Comparison of ENCODE assay signal across 21 cellular contexts in the genomic region with DNA sequence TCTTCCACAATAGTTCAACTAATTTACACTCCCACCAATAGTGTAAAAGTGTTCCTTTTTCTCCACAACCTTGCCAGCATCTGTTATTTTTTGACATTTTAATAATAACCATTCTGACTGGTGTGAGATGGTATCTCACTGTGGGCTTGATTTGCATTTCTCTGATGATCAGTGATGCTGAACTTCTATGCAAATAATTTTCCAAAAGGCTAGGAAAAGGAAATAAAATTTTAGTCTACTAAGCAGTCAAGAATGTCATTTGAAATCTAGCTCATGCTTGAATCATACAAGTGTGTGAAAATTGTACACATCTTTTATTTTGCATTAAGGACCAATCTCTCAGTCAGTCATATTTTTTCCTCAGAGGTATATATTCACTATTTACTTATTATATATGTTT.
"Had no signal": no experiment of that assay in that cellular context is flagged by ENCODE, and none has a peak within 500 bp of the region (broad histone marks: within the 10 kb centered on the region; RNA-seq: fewer than 3 reads in every experiment).

No MANE protein-coding gene starts in this region.

- H3K4me3 ChIP-seq: gastrocnemius medialis, mucosa of descending colon, skin epidermis, tibial nerve, uterus had no signal

- H3K9me3 Mint-ChIP-seq: activated CD4-positive, alpha-beta memory T cell treated with anti-CD3 and anti-CD28 coated beads for 36 hours; activated naive CD4-positive, alpha-beta T cell treated with anti-CD3 and anti-CD28 coated beads for 36 hours; activated naive CD8-positive, alpha-beta T cell treated with anti-CD3 and anti-CD28 coated beads, Interleukin-2, amount 50 U/mL, for 24 hours; naive thymus-derived CD8-positive, alpha-beta T cell had no signal

- H3K27ac Mint-ChIP-seq: activated CD4-positive, alpha-beta memory T cell treated with anti-CD3 and anti-CD28 coated beads for 36 hours; activated CD4-positive, alpha-beta T cell treated with anti-CD3 and anti-CD28 coated beads for 36 hours; activated CD8-positive, alpha-beta memory T cell treated with anti-CD3 and anti-CD28 coated beads, Interleukin-2, amount 10 ng/mL, durations not matched to agents 7 days and 5 days; activated naive CD4-positive, alpha-beta T cell treated with anti-CD3 and anti-CD28 coated beads for 36 hours; activated naive CD8-positive, alpha-beta T cell treated with anti-CD3 and anti-CD28 coated beads, Interleukin-2, amount 50 U/mL, for 24 hours; activated T-helper 2 cell treated with anti-CD3 and anti-CD28 coated beads, Interferon-gamma antibody, Interleukin-2, Interleukin-4, amounts not matched to agents 10 μg/mL and 5 μg/mL and 100 μg/mL, durations not matched to agents 14 hours and 24 hours and 36 hours; naive thymus-derived CD8-positive, alpha-beta T cell; progenitor cell of endocrine pancreas had no signal

- ATAC-seq: activated CD4-positive, alpha-beta T cell treated with anti-CD3 and anti-CD28 coated beads for 36 hours; activated CD8-positive, alpha-beta memory T cell treated with anti-CD3 and anti-CD28 coated beads, Interleukin-2, amount 10 ng/mL, durations not matched to agents 7 days and 5 days; activated naive CD8-positive, alpha-beta T cell treated with anti-CD3 and anti-CD28 coated beads, Interleukin-2, amount 50 U/mL, for 24 hours; gastrocnemius medialis; left lobe of liver; mucosa of descending colon; naive thymus-derived CD8-positive, alpha-beta T cell; right cardiac atrium had no signal

- DNase-seq: activated CD4-positive, alpha-beta memory T cell treated with anti-CD3 and anti-CD28 coated beads for 36 hours; activated CD4-positive, alpha-beta T cell treated with anti-CD3 and anti-CD28 coated beads for 36 hours; activated CD8-positive, alpha-beta memory T cell treated with anti-CD3 and anti-CD28 coated beads, Interleukin-2, amount 10 ng/mL, durations not matched to agents 7 days and 5 days; activated naive CD4-positive, alpha-beta T cell treated with anti-CD3 and anti-CD28 coated beads for 36 hours; activated naive CD8-positive, alpha-beta T cell treated with anti-CD3 and anti-CD28 coated beads, Interleukin-2, amount 50 U/mL, for 24 hours; activated T-cell treated with anti-CD3 and anti-CD28 coated beads, Interleukin-2, amount 50 U/mL, for 1 hour; gastrocnemius medialis; mucosa of descending colon; naive thymus-derived CD8-positive, alpha-beta T cell; occipital lobe; right cardiac atrium; stimulated activated CD4-positive, alpha-beta T cell treated with anti-CD3 and anti-CD28 coated beads, Interleukin-15, amount 100 ng/mL, for 24 hours; stimulated activated CD4-positive, alpha-beta T cell treated with anti-CD3 and anti-CD28 coated beads, Interleukin-4, amount 100 ng/mL, for 1 hour; stimulated activated naive CD4-positive, alpha-beta T cell; uterus; WERI-Rb-1 had no signal

- H3K27ac ChIP-seq: gastrocnemius medialis, skin epidermis, tibial nerve, uterus, WERI-Rb-1 had no signal

- H3K4me3 Mint-ChIP-seq: activated CD4-positive, alpha-beta memory T cell treated with anti-CD3 and anti-CD28 coated beads for 36 hours; activated CD4-positive, alpha-beta T cell treated with anti-CD3 and anti-CD28 coated beads for 36 hours; activated CD8-positive, alpha-beta memory T cell treated with anti-CD3 and anti-CD28 coated beads, Interleukin-2, amount 10 ng/mL, durations not matched to agents 7 days and 5 days; activated naive CD4-positive, alpha-beta T cell treated with anti-CD3 and anti-CD28 coated beads for 36 hours; activated naive CD8-positive, alpha-beta T cell treated with anti-CD3 and anti-CD28 coated beads, Interleukin-2, amount 50 U/mL, for 24 hours; naive thymus-derived CD8-positive, alpha-beta T cell had no signal

- H3K27me3 Mint-ChIP-seq: activated CD4-positive, alpha-beta memory T cell treated with anti-CD3 and anti-CD28 coated beads for 36 hours; activated CD4-positive, alpha-beta T cell treated with anti-CD3 and anti-CD28 coated beads for 36 hours; activated CD8-positive, alpha-beta memory T cell treated with anti-CD3 and anti-CD28 coated beads, Interleukin-2, amount 10 ng/mL, durations not matched to agents 7 days and 5 days; activated naive CD8-positive, alpha-beta T cell treated with anti-CD3 and anti-CD28 coated beads, Interleukin-2, amount 50 U/mL, for 24 hours; naive thymus-derived CD8-positive, alpha-beta T cell; progenitor cell of endocrine pancreas had no signal

- H3K36me3 ChIP-seq: uterus had no signal

- H3K4me1 Mint-ChIP-seq: activated CD4-positive, alpha-beta T cell treated with anti-CD3 and anti-CD28 coated beads for 36 hours; activated CD8-positive, alpha-beta memory T cell treated with anti-CD3 and anti-CD28 coated beads, Interleukin-2, amount 10 ng/mL, durations not matched to agents 7 days and 5 days; activated naive CD8-positive, alpha-beta T cell treated with anti-CD3 and anti-CD28 coated beads, Interleukin-2, amount 50 U/mL, for 24 hours had no signal

- H3K9me3 ChIP-seq: gastrocnemius medialis, mucosa of descending colon, tibial nerve, uterus had no signal

- H3K27me3 ChIP-seq: gastrocnemius medialis, tibial nerve, uterus had no signal

- H3K4me1 ChIP-seq: gastrocnemius medialis, tibial nerve, uterus had no signal
